Comparison of ENCODE assay signal across 8 cellular contexts in genomic region chr5:14871573-14872069, GRCh38. TPM values are rescaled to one million over a fixed set of nuclear protein-coding genes. Genes with fewer than 3 reads are reported as not detected.
DNase-seq lines count a peak whose midpoint lies in the region; ATAC-seq and TF ChIP-seq lines count a peak whose summit lies in the region.

Gene ANKH (minus strand): TSS chr5:14871778. CDS start chr5:14871447, 331 bp downstream.

- H3K27ac Mint-ChIP-seq in activated naive CD4-positive, alpha-beta T cell treated with anti-CD3 and anti-CD28 coated beads for 36 hours = peak within 1 kb of the TSS; percentile 95

- H3K9ac ChIP-seq in KMS-11 = peak within 1 kb of the TSS; percentile 77

- H3K4me3 ChIP-seq in KMS-11 (IDR thresholded peaks at IDR 0.05; ENCODE audit: insufficient read depth, low read depth, low read length) (no peak within 1 kb of the TSS), gastroesophageal sphincter (peak within 1 kb of the TSS; percentile 95 to 96)

- no peaks in the 10 kb centered on the region for H3K9me3 ChIP-seq in gastroesophageal sphincter

- H3K27me3 ChIP-seq in KMS-11 (ENCODE audit: insufficient read depth, low read depth) = no peaks in the 10 kb centered on the region
- no peaks in the 10 kb centered on the region for H3K27me3 ChIP-seq in gastroesophageal sphincter

- peaks cover 33% of the 10 kb centered on the region for H3K4me1 Mint-ChIP-seq in activated naive CD4-positive, alpha-beta T cell treated with anti-CD3 and anti-CD28 coated beads for 36 hours (ENCODE audit: low read depth)

- TF ChIP-seq EP300 in gastroesophageal sphincter (IDR thresholded peaks at IDR 0.05) = no peak

- H3K9me3 Mint-ChIP-seq in activated naive CD4-positive, alpha-beta T cell treated with anti-CD3 and anti-CD28 coated beads for 36 hours = no peaks in the 10 kb centered on the region

- peak within 1 kb of the TSS; percentile 96 for H3K4me3 Mint-ChIP-seq in activated naive CD4-positive, alpha-beta T cell treated with anti-CD3 and anti-CD28 coated beads for 36 hours

- no peak for TF ChIP-seq CTCF in KMS-11 (conservative IDR thresholded peaks at IDR 0.05; ENCODE audit: low read depth, low read length)
- peak in 2 of 4 experiments; percentile 26 to 32 for TF ChIP-seq CTCF in gastroesophageal sphincter (IDR thresholded peaks at IDR 0.05)

- intact Hi-C loops in activated naive CD4-positive, alpha-beta T cell treated with anti-CD3 and anti-CD28 coated beads for 36 hours (cut with micrococcal nuclease) = loop anchor here (1.0 to 5.0 kb wide), 10 partner anchors 55 to 1745 kb away; partner anchors contain the start of genes OTULIN, OTULINL, RETREG1 and ZNF622

- WGBS in gastroesophageal sphincter (ENCODE audit: low coverage in 1 of 2), 2 donors = no CpG with 5 or more reads among the region's 78 CpGs

- peak; percentile 85 for DNase-seq in ELR (ENCODE audit: low read depth)
- DNase-seq in SHP77 treated with DMSO at 0.1 percent for 48 hours (lab: John Stamatoyannopoulos, UW) = peak; percentile 79
- peak; percentile 79 for DNase-seq in activated naive CD4-positive, alpha-beta T cell treated with anti-CD3 and anti-CD28 coated beads for 36 hours
- peak; percentile 63 for DNase-seq in occipital lobe (lab: John Stamatoyannopoulos, UW)
- peak; percentile 75 for DNase-seq in superior temporal gyrus (ENCODE audit: extremely low spot score)

- no peaks in the 10 kb centered on the region for H3K27me3 Mint-ChIP-seq in activated naive CD4-positive, alpha-beta T cell treated with anti-CD3 and anti-CD28 coated beads for 36 hours (ENCODE audit: low read depth)

- no peaks in the 10 kb centered on the region for H4K20me1 ChIP-seq in KMS-11 (ENCODE audit: insufficient read depth)

- peak within 1 kb of the TSS; percentile 97 for H3K4me2 ChIP-seq in KMS-11

- H3K36me3 ChIP-seq in KMS-11 (ENCODE audit: insufficient read depth) (no peaks in the 10 kb centered on the region), gastroesophageal sphincter (no peaks in the 10 kb centered on the region)

- CTCF ChIA-PET in activated naive CD4-positive, alpha-beta T cell treated with anti-CD3 and anti-CD28 coated beads for 36 hours (lab: Charles Lee) = interaction anchor here (2.0 to 2.8 kb wide), 3 partner anchors 131 to 163 kb away, joined by 5 to 11 read pairs (median 11); no protein-coding TSS in a partner anchor

- H2AFZ ChIP-seq in KMS-11 (ENCODE audit: low read depth) = peak within 1 kb of the TSS; percentile 84

- ATAC-seq in GM21786 (IDR thresholded peaks at IDR 0.05; ENCODE audit: unreplicated experiment) (peak; percentile 86), gastroesophageal sphincter (peak; percentile 97)

- H3K4me1 ChIP-seq in KMS-11 (ENCODE audit: low read depth, poor library complexity, severe bottlenecking) = peaks cover 22% of the 10 kb centered on the region
- H3K4me1 ChIP-seq in gastroesophageal sphincter = peaks cover 0 to 33% (median 0%) of the 10 kb centered on the region in 3 donors

- peaks cover 22% of the 10 kb centered on the region; the same call in 1 of the 2 replicates for H3K79me2 ChIP-seq in KMS-11 (ENCODE audit: insufficient read depth, low read depth)

- H3K27ac ChIP-seq in KMS-11 = peak within 1 kb of the TSS; percentile 43; the same call in 1 of the 2 replicates
- peak within 1 kb of the TSS; percentile 90 to 98 (median 96) for H3K27ac ChIP-seq in gastroesophageal sphincter

- TF ChIP-seq POLR2A in gastroesophageal sphincter (IDR thresholded peaks at IDR 0.05) = no peak

- H3K36me3 Mint-ChIP-seq in activated naive CD4-positive, alpha-beta T cell treated with anti-CD3 and anti-CD28 coated beads for 36 hours (ENCODE audit: low read depth) = peaks cover 8% of the 10 kb centered on the region

RNA-seq across cellular contexts. Expression of gene ANKH, which starts in this region (rescaled TPM):
- total RNA-seq in activated naive CD4-positive, alpha-beta T cell treated with anti-CD3 and anti-CD28 coated beads for 36 hours = 10 to 100 TPM; 92.0 to 93.5 TPM
- total RNA-seq in gastroesophageal sphincter (10 to 100 TPM; 30.0 to 45.2 (median 36.0) TPM), occipital lobe (174 TPM)
